Comparison of ENCODE assay signal across 1 cellular context in genomic region chr17:27494192-27495091, GRCh38.
TF ChIP-seq lines count a peak whose summit lies in the region.

No MANE protein-coding gene starts in this region.

TF ChIP-seq in GM23338, 12 proteins besides CTCF, POLR2A, EP300 and RAD21 (continued from another document):
- no peak for TF ChIP-seq REST (IDR thresholded peaks at IDR 0.05; ENCODE audit: unreplicated experiment)
- no peak for TF ChIP-seq STAT1 (IDR thresholded peaks at IDR 0.05; ENCODE audit: unreplicated experiment)
- no peak for TF ChIP-seq EZH2phosphoT487 (IDR thresholded peaks at IDR 0.05; ENCODE audit: unreplicated experiment)
- no peak for TF ChIP-seq JUNB (IDR thresholded peaks at IDR 0.05; ENCODE audit: unreplicated experiment)
- no peak for TF ChIP-seq CREB1 (CRISPR knock-in tag; IDR thresholded peaks at IDR 0.05; ENCODE audit: low read depth)
